8 cellular contexts compared by ENCODE assay signal in the genomic region with DNA sequence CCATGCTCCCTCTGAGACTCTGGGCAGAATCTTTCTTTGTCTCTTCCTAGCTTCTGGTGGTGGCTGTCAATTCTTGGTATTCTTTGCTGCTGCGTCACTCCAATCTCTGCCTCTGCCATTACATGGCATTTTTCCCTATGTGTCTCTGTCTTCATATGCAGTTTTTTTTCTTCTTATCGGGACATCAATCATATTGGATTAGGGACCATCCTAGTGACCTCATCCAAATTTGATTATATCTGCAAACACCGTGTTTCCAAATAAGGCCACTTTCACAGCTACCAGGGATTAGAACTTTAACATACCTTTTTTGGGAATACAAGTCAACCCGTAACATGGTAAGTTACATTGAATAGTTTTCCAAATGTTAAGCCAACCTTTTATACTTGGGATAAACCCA.
"Had no signal": no experiment of that assay in that cellular context is flagged by ENCODE, and none has a peak within 500 bp of the region (broad histone marks: within the 10 kb centered on the region; RNA-seq: fewer than 3 reads in every experiment).

No MANE protein-coding gene starts in this region.

- ATAC-seq: GM12878 had no signal

- H3K4me3 ChIP-seq: GM12878 had no signal

- DNase-seq: GDM1, GF-D8 had no signal

- FAIRE-seq: G401.6, GM12878, GM12891, GM12892, GM18507, GM19239 had no signal
